17 cellular contexts compared by ENCODE assay signal in genomic region chr2:200614249-200614648, GRCh38. TPM values are rescaled to one million over a fixed set of nuclear protein-coding genes. Genes with fewer than 3 reads are reported as not detected.
A peak's percentile ranks its signal among the peaks of the same experiment; 100 is the strongest.
DNase-seq lines count a peak whose midpoint lies in the region; ATAC-seq and TF ChIP-seq lines count a peak whose summit lies in the region.
"Had no signal": no experiment of that assay in that cellular context is flagged by ENCODE, and none has a peak within 500 bp of the region (broad histone marks: within the 10 kb centered on the region; RNA-seq: fewer than 3 reads in every experiment).

No MANE protein-coding gene starts in this region.

- H3K27ac ChIP-seq in ACC112 (ENCODE audit: low read depth, low read length) (peak overlapping the region; percentile 91), SJSA1 (peak overlapping the region; percentile 66), epithelial cell of prostate (peak overlapping the region; percentile 45), colonic mucosa (no peak overlapping the region), thyroid gland (no peak overlapping the region)
- H3K27ac ChIP-seq in BLaER1 treated with 17β-estradiol and CSF1 and Interleukin-3, amounts not matched to agents 10 nM and 100 nM, result peak overlapping the region in 5 of 11 experiments; percentile 48 to 59 (median 55); a peak in 6 of 22 replicates
- H3K27ac ChIP-seq: Peyer's patch had no signal

- ATAC-seq in HG03469 (IDR thresholded peaks at IDR 0.05; ENCODE audit: unreplicated experiment), result no peak

- no peak overlapping the region for H2AFZ ChIP-seq in ACC112 (ENCODE audit: low read length, unreplicated experiment)

- no peak overlapping the region for H3K4me3 ChIP-seq in ACC112 (ENCODE audit: low read depth, low read length)
- H3K4me3 ChIP-seq in BLaER1 treated with 17β-estradiol and CSF1 and Interleukin-3, amounts not matched to agents 10 nM and 100 nM, result no peak overlapping the region
- H3K4me3 ChIP-seq in SJSA1, result no peak overlapping the region
- H3K4me3 ChIP-seq in colonic mucosa, result no peak overlapping the region
- H3K4me3 ChIP-seq in thyroid gland (replicated peaks in 1 of 3), result no peak overlapping the region
- H3K4me3 ChIP-seq: Peyer's patch had no signal

- H3K4me1 ChIP-seq in ACC112 (ENCODE audit: control insufficient read depth, insufficient read depth, low read length, unreplicated experiment) (peaks cover 75% of the 10 kb centered on the region), SJSA1 (replicated peaks) (peaks cover 31% of the 10 kb centered on the region), colonic mucosa (no peaks in the 10 kb centered on the region), thyroid gland (no peaks in the 10 kb centered on the region)
- peaks cover 35 to 54% (median 49%) of the 10 kb centered on the region in 10 experiments for H3K4me1 ChIP-seq in BLaER1 treated with 17β-estradiol and CSF1 and Interleukin-3, amounts not matched to agents 10 nM and 100 nM
- H3K4me1 ChIP-seq: Peyer's patch had no signal

- peak overlapping the region in 7 of 11 experiments; percentile 0 to 70 (median 56); a peak in 9 of 22 replicates for H3K4me2 ChIP-seq in BLaER1 treated with 17β-estradiol and CSF1 and Interleukin-3, amounts not matched to agents 10 nM and 100 nM

- H3K36me3 ChIP-seq in ACC112 (ENCODE audit: insufficient read depth, low read length) (peaks cover 47% of the 10 kb centered on the region), SJSA1 (no peaks in the 10 kb centered on the region), colonic mucosa (no peaks in the 10 kb centered on the region), thyroid gland (no peaks in the 10 kb centered on the region)
- H3K36me3 ChIP-seq in BLaER1 treated with 17β-estradiol and CSF1 and Interleukin-3, amounts not matched to agents 10 nM and 100 nM, result no peaks in the 10 kb centered on the region
- H3K36me3 ChIP-seq: Peyer's patch had no signal

- DNase-seq in SJSA1 (ENCODE audit: low read depth in 1 of 2, low spot score in 2 of 2) (no peak), epithelial cell of prostate (ENCODE audit: low read depth, low spot score) (no peak), colonic mucosa (no peak), NOMO-1 (lab: John Stamatoyannopoulos, UW; ENCODE audit: unreplicated experiment in 2 of 2) (no peak), thyroid gland (no peak)
- DNase-seq: CD8-positive, alpha-beta memory T cell; GDM1; Kasumi-1; NCI-H1105; NCI-H1694; NCI-H2227 treated with DMSO at 0.1 percent for 48 hours; Peyer's patch; SHP77 treated with DMSO at 0.1 percent for 48 hours had no signal

- H3K27me3 ChIP-seq in ACC112 (ENCODE audit: insufficient read depth, low read length), result no peaks in the 10 kb centered on the region
- no peaks in the 10 kb centered on the region for H3K27me3 ChIP-seq in BLaER1 treated with 17β-estradiol and CSF1 and Interleukin-3, amounts not matched to agents 10 nM and 100 nM
- no peaks in the 10 kb centered on the region for H3K27me3 ChIP-seq in SJSA1 (replicated peaks)
- no peaks in the 10 kb centered on the region for H3K27me3 ChIP-seq in colonic mucosa
- H3K27me3 ChIP-seq in thyroid gland, result no peaks in the 10 kb centered on the region
- H3K27me3 ChIP-seq: Peyer's patch had no signal

- WGBS in thyroid gland, 2 donors, result 84 to 86% methylated on average over 2 of the region's 2 CpGs

- no peak for TF ChIP-seq POLR2A in thyroid gland (IDR thresholded peaks at IDR 0.05)

- no peaks in the 10 kb centered on the region for H4K20me1 ChIP-seq in BLaER1 treated with 17β-estradiol and CSF1 and Interleukin-3, amounts not matched to agents 10 nM and 100 nM

- H3K79me2 ChIP-seq in ACC112 (ENCODE audit: control insufficient read depth, insufficient read depth, low read length, unreplicated experiment), result peaks cover 29% of the 10 kb centered on the region

- intact Hi-C loops in colonic mucosa (cut with DNase I), result no loop called here
- intact Hi-C loops in thyroid gland (cut with DNase I), result no loop called here

- no peak for TF ChIP-seq CTCF in colonic mucosa (IDR thresholded peaks at IDR 0.05)
- TF ChIP-seq CTCF in thyroid gland (IDR thresholded peaks at IDR 0.05), result no peak

- no peak overlapping the region for H3K9ac ChIP-seq in BLaER1 treated with 17β-estradiol and CSF1 and Interleukin-3, amounts not matched to agents 10 nM and 100 nM
- H3K9ac ChIP-seq in colonic mucosa (ENCODE audit: low read depth in 2 of 2, low read length in 2 of 2), result no peak overlapping the region

- no peaks in the 10 kb centered on the region for H3K9me3 ChIP-seq in BLaER1 treated with 17β-estradiol and CSF1 and Interleukin-3, amounts not matched to agents 10 nM and 100 nM (replicated peaks in 1 of 11)
- H3K9me3 ChIP-seq in SJSA1 (replicated peaks), result no peaks in the 10 kb centered on the region
- no peaks in the 10 kb centered on the region for H3K9me3 ChIP-seq in colonic mucosa
- H3K9me3 ChIP-seq in thyroid gland, result no peaks in the 10 kb centered on the region
- H3K9me3 ChIP-seq: Peyer's patch had no signal

RNA-seq across cellular contexts. Expression of gene AOX1, which starts 28.4 kb away (rescaled TPM):
- 5.8 and 19.5 TPM in 2 replicates for total RNA-seq in SJSA1 (2014; rRNA removed; shearing (Covaris generic))
- total RNA-seq in colonic mucosa (1 to 10 TPM; 2.9 to 3.3 TPM), thyroid gland (100 to 1,000 TPM in 1 of 4 donors, 10 to 100 TPM in 3; 47.2 to 144 (median 69.8) TPM)
- total RNA-seq: CD8-positive, alpha-beta memory T cell; HT-29 had no signal

Comparison
In these comparisons a context has a peak if more than half of its experiments do, and no peak if none do; other contexts are left out.
1. H3K27ac ChIP-seq: peak in ACC112 (single experiment), SJSA1 (single experiment) and epithelial cell of prostate (single experiment); none in colonic mucosa (single experiment) and thyroid gland (0 of 3).